16 cellular contexts compared by ENCODE assay signal in the genomic region with DNA sequence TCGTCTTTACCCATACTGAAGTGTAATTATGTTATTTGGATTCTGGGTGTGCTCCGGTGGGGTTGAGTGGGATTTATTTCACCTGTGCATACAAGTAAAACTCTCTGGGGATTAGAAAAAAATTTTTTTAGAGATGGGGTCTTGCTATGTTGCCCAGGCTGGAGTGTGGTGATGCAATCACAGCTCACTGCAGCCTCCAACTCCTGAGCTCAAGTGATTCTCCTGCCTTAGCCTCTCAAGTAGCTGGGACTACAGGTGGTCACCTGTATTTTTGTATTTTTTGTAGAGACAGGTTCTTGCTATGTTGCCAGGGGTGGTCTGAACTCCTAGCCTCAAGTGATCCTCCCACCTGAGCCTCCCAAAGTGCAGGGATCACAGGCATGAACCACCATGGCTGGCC. TPM values are rescaled to one million over a fixed set of nuclear protein-coding genes. Genes with fewer than 3 reads are reported as not detected.
"Had no signal": no experiment of that assay in that cellular context is flagged by ENCODE, and none has a peak within 500 bp of the region (broad histone marks: within the 10 kb centered on the region; RNA-seq: fewer than 3 reads in every experiment).

No MANE protein-coding gene starts in this region.

RNA-seq across cellular contexts. Expression of a gene that starts 9.6 kb away (rescaled TPM):
- total RNA-seq: activated B cell treated with CpG ODN at 0.5 μM for 24 hours; activated CD4-positive, alpha-beta memory T cell treated with anti-CD3 and anti-CD28 coated beads for 36 hours; activated CD4-positive, alpha-beta T cell treated with anti-CD3 and anti-CD28 coated beads, Interleukin-2, amount 10 ng/mL, durations not matched to agents 24 days and 14 days; activated CD8-positive, alpha-beta memory T cell treated with anti-CD3 and anti-CD28 coated beads for 36 hours; activated CD8-positive, alpha-beta T cell treated with anti-CD3 and anti-CD28 coated beads for 36 hours; activated naive CD4-positive, alpha-beta T cell treated with anti-CD3 and anti-CD28 coated beads for 36 hours; activated naive CD4-positive, alpha-beta T cell treated with anti-CD3 and anti-CD28 coated beads, Interleukin-2, amount 50 U/mL, for 72 hours; activated naive CD8-positive, alpha-beta T cell treated with anti-CD3 and anti-CD28 coated beads for 36 hours; activated T-helper 1 cell treated with anti-CD3 and anti-CD28 coated beads, Interleukin-12 subunit alpha, Interleukin-12 subunit beta, Interleukin-2, Interleukin-4 antibody, amounts not matched to agents 30 ng/mL and 10 ng/mL and 1 ng/mL, durations not matched to agents 14 hours and 24 hours and 36 hours; activated T-helper 17 cell treated with anti-CD3 and anti-CD28 coated beads, Interleukin-2, amount 50 U/mL, for 72 hours; adrenal gland; aorta; astrocyte; body of pancreas; cardiac septum; cerebellum had no signal
